Comparison of ENCODE assay signal across 8 cellular contexts in the genomic region with DNA sequence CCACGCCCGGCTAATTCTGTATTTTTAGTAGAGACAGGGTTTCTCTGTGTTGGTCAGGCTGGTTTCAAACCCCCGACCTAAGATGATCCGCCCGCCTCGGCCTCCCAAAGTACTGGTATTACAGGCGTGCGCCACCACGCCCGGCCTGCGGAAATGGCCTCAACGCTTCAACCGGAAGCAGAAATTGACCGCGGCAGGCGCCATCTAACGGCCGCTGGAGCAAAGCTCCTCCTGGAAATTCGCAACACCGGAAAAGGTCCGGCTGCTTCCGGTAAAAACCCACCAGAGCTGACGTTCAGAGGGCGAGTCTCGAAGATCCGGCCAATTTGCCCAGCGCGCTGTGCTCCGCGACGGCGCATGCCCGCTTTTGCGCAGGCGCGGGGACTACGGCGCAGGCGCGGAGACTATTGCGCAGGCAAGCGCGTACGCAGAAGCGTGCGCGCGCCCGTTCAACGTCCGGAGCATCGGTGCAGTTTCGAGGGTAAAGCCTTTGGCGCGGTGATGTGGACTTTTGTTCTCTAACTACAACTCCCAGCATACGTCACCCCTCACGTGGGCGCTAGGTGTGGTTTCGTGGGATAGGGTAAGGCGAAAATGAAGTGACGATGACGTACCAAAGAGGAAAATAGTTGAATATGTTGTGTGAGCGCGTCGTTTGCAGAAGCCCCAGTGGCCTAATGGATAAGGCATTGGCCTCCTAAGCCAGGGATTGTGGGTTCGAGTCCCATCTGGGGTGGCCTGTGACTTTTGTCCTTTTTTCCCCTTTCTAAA. TPM values are rescaled to one million over a fixed set of nuclear protein-coding genes. Genes with fewer than 3 reads are reported as not detected.
DNase-seq lines count a peak whose midpoint lies in the region; ATAC-seq and TF ChIP-seq lines count a peak whose summit lies in the region.

No MANE protein-coding gene starts in this region.

- peaks cover 28% of the 10 kb centered on the region for H3F3A ChIP-seq in MM.1S (ENCODE audit: insufficient read depth, low read length)
- H3F3A ChIP-seq in neural cell (ENCODE audit: insufficient read depth, low read length, poor library complexity, severe bottlenecking) = peaks cover 9% of the 10 kb centered on the region

- intact Hi-C loops in HCT116 (cut with micrococcal nuclease) = loop anchor here (10.0 kb wide), 1 partner anchor 235 kb away; a partner anchor contains a TSS

- H3K4me3 ChIP-seq in HCT116 (replicated peaks in 1 of 2; ENCODE audit: low read depth in 1 of 2, low read length in 2 of 2) (peak overlapping the region; percentile 78 to 90), MM.1S (ENCODE audit: low read length) (peak overlapping the region; percentile 89), fibroblast of villous mesenchyme (ENCODE audit: low read depth, low read length) (peak overlapping the region; percentile 97), neural cell (ENCODE audit: low read length) (peak overlapping the region; percentile 93)

- peaks cover 37% of the 10 kb centered on the region for H3K4me1 Mint-ChIP-seq in stimulated activated naive CD8-positive, alpha-beta T cell treated with anti-CD3 and anti-CD28 coated beads, Interleukin-15, amount 100 ng/mL, for 72 hours

- peak; percentile 36 for TF ChIP-seq EP300 in neural cell (conservative IDR thresholded peaks at IDR 0.05; ENCODE audit: poor library complexity, severe bottlenecking)

- ATAC-seq in HCT116 = peak; percentile 74
- peak; percentile 83 for ATAC-seq in stimulated activated naive CD8-positive, alpha-beta T cell treated with anti-CD3 and anti-CD28 coated beads, Interleukin-15, amount 100 ng/mL, for 72 hours

- no peaks in the 10 kb centered on the region for H3K36me3 ChIP-seq in HCT116 (ENCODE audit: control insufficient read depth in 1 of 2, insufficient read depth in 2 of 2, low read length in 2 of 2)
- no peaks in the 10 kb centered on the region for H3K36me3 ChIP-seq in MM.1S (replicated peaks; ENCODE audit: insufficient read depth, low read length)
- H3K36me3 ChIP-seq in neural cell (ENCODE audit: insufficient read depth, low read length) = no peaks in the 10 kb centered on the region

- no peaks in the 10 kb centered on the region for H3K27me3 Mint-ChIP-seq in stimulated activated naive CD8-positive, alpha-beta T cell treated with anti-CD3 and anti-CD28 coated beads, Interleukin-15, amount 100 ng/mL, for 72 hours

- H2AFZ ChIP-seq in HCT116 (ENCODE audit: low read depth, low read length, poor library complexity, severe bottlenecking) (no peak overlapping the region), MM.1S (ENCODE audit: low read length) (peak overlapping the region; percentile 74), neural cell (ENCODE audit: low read depth, low read length) (peak overlapping the region; percentile 36)

- peaks cover 24% of the 10 kb centered on the region for H3K79me2 ChIP-seq in HCT116 (ENCODE audit: insufficient read depth, low read length)
- H3K79me2 ChIP-seq in MM.1S (ENCODE audit: low read length) = peaks cover 24% of the 10 kb centered on the region
- peaks cover 20% of the 10 kb centered on the region for H3K79me2 ChIP-seq in neural cell (replicated peaks; ENCODE audit: insufficient read depth, low read length)

- H3K27ac ChIP-seq in HCT116 (ENCODE audit: low read depth, low read length) (peak overlapping the region; percentile 95), MM.1S (ENCODE audit: low read length) (peak overlapping the region; percentile 91), neural cell (ENCODE audit: low read length) (peak overlapping the region; percentile 99)

- H3K9me3 ChIP-seq in HCT116 (ENCODE audit: control insufficient read depth in 1 of 2, insufficient read depth in 1 of 2, low read depth in 1 of 2, low read length in 2 of 2) (peaks cover 0 to 5% of the 10 kb centered on the region in 2 experiments; a peak in 1 of 4 replicates), MM.1S (replicated peaks; ENCODE audit: insufficient read depth, low read length) (no peaks in the 10 kb centered on the region), neural cell (ENCODE audit: low read length) (no peaks in the 10 kb centered on the region)

- H3K4me2 ChIP-seq in HCT116 (ENCODE audit: low read length) (peak overlapping the region; percentile 94), MM.1S (ENCODE audit: low read depth, low read length) (peak overlapping the region; percentile 89), neural cell (ENCODE audit: low read length) (no peak overlapping the region)

- CTCF ChIA-PET in HCT116 (lab: Charles Lee) = interaction anchor here (0.7 to 1.6 kb wide), 4 partner anchors 12 to 207 kb away, joined by 4 to 5 read pairs (median 4); a partner anchor contains a TSS

- H3K4me1 ChIP-seq in HCT116 (ENCODE audit: control insufficient read depth in 1 of 2, insufficient read depth in 2 of 2, low read length in 2 of 2) (peaks cover 3 to 26% of the 10 kb centered on the region in 2 experiments; a peak in 3 of 4 replicates), MM.1S (ENCODE audit: low read length) (peaks cover 9% of the 10 kb centered on the region; the same call in 1 of the 2 replicates)

- TF ChIP-seq CTCF in HCT116 (IDR thresholded peaks at IDR 0.05 in 2 of 3, conservative IDR thresholded peaks at IDR 0.05 in 1 of 3; ENCODE audit: borderline replicate concordance in 1 of 3, insufficient read depth in 1 of 3, low read depth in 2 of 3, low read length in 2 of 3) = peak in 2 of 3 experiments; percentile 68 to 72; a peak in 4 of 6 replicates
- peak; percentile 85 for TF ChIP-seq CTCF in MM.1S (IDR thresholded peaks at IDR 0.05; ENCODE audit: low read length)
- peak; percentile 69 for TF ChIP-seq CTCF in fibroblast of villous mesenchyme (IDR thresholded peaks at IDR 0.05; ENCODE audit: insufficient read depth, low read depth, low read length)
- TF ChIP-seq CTCF in neural cell (IDR thresholded peaks at IDR 0.05; ENCODE audit: poor library complexity, severe bottlenecking) = peak; percentile 99

- RAD21 ChIA-PET in HCT116 (lab: Charles Lee; ENCODE audit: low non-redundant PET in 1 of 2, low total read pairs in 2 of 2, uncharacterized antibody in 2 of 2, unreplicated experiment in 2 of 2) = no interaction called here

- TF ChIP-seq RAD21 in HCT116 (IDR thresholded peaks at IDR 0.05; ENCODE audit: low read depth) (no peak), neural cell (conservative IDR thresholded peaks at IDR 0.05) (peak; percentile 33)

- H3K27me3 ChIP-seq in HCT116 (ENCODE audit: insufficient read depth, low read length) (no peaks in the 10 kb centered on the region), MM.1S (replicated peaks; ENCODE audit: insufficient read depth, low read length) (no peaks in the 10 kb centered on the region), neural cell (ENCODE audit: insufficient read depth, low read depth, low read length) (no peaks in the 10 kb centered on the region)

- POLR2A ChIA-PET in HCT116 (lab: Charles Lee) = interaction anchor here (0.6 to 1.0 kb wide), 4 partner anchors 15 to 624 kb away, joined by 3 to 4 read pairs (median 4); a partner anchor contains a TSS

- TF ChIP-seq POLR2A in HCT116 (IDR thresholded peaks at IDR 0.05; ENCODE audit: borderline replicate concordance, extremely low read depth, insufficient read depth, insufficient read length) = no peak

- H3K9me2 ChIP-seq in HCT116 (ENCODE audit: insufficient read depth) (no peaks in the 10 kb centered on the region), MM.1S (replicated peaks; ENCODE audit: insufficient read depth, low read length) (no peaks in the 10 kb centered on the region), neural cell (ENCODE audit: insufficient read depth, low read length) (no peaks in the 10 kb centered on the region)

- no peaks in the 10 kb centered on the region for H4K20me1 ChIP-seq in HCT116 (ENCODE audit: insufficient read depth)
- no peaks in the 10 kb centered on the region for H4K20me1 ChIP-seq in MM.1S (ENCODE audit: insufficient read depth, low read length)
- no peaks in the 10 kb centered on the region for H4K20me1 ChIP-seq in neural cell (ENCODE audit: insufficient read depth)

- peak overlapping the region; percentile 94 for H3K9ac ChIP-seq in HCT116 (ENCODE audit: low read length)
- peak overlapping the region; percentile 97 for H3K9ac ChIP-seq in MM.1S (ENCODE audit: low read length)
- H3K9ac ChIP-seq in neural cell (ENCODE audit: low read length) = peak overlapping the region; percentile 100

- H3K4me3 Mint-ChIP-seq in stimulated activated naive CD8-positive, alpha-beta T cell treated with anti-CD3 and anti-CD28 coated beads, Interleukin-15, amount 100 ng/mL, for 72 hours = peak overlapping the region; percentile 94 to 97

- DNase-seq in GDM1 (lab: John Stamatoyannopoulos, UW) = peak; percentile 99
- DNase-seq in HCT116 (ENCODE audit: low read depth, low spot score) = peak; percentile 98
- peak; percentile 100 for DNase-seq in MM.1S
- DNase-seq in SHP77 treated with DMSO at 0.1 percent for 48 hours (lab: John Stamatoyannopoulos, UW) = peak; percentile 100
- peak; percentile 97 for DNase-seq in activated gamma-delta T cell treated with Interleukin-2 at 50 U/mL for 16 hours
- DNase-seq in fibroblast of villous mesenchyme (ENCODE audit: low read depth) = peak; percentile 100
- peak; percentile 98 to 99 for DNase-seq in stimulated activated naive CD8-positive, alpha-beta T cell treated with anti-CD3 and anti-CD28 coated beads, Interleukin-15, amount 100 ng/mL, for 72 hours

- H3K27ac Mint-ChIP-seq in stimulated activated naive CD8-positive, alpha-beta T cell treated with anti-CD3 and anti-CD28 coated beads, Interleukin-15, amount 100 ng/mL, for 72 hours = peak overlapping the region; percentile 99 to 100

- no TSS peak for BruUV-seq in HCT116 (replicated peaks; lab: Mats Ljungman, UMichigan)

- peaks cover 7 to 17% of the 10 kb centered on the region in 2 donors for H3K9me3 Mint-ChIP-seq in stimulated activated naive CD8-positive, alpha-beta T cell treated with anti-CD3 and anti-CD28 coated beads, Interleukin-15, amount 100 ng/mL, for 72 hours

TF ChIP-seq in HCT116, 20 proteins besides CTCF, POLR2A, EP300 and RAD21 (continues in another document):
- TF ChIP-seq ELF1 (IDR thresholded peaks at IDR 0.05; ENCODE audit: borderline replicate concordance, low read depth) (no peak), ZFX (IDR thresholded peaks at IDR 0.05) (peak; percentile 56; the same call in 1 of the 2 replicates)

TF ChIP-seq in neural cell, 6 proteins besides CTCF, POLR2A, EP300 and RAD21 (continues in another document):
- TF ChIP-seq MXI1 (conservative IDR thresholded peaks at IDR 0.05; ENCODE audit: poor library complexity, severe bottlenecking) (peak; percentile 30), POLR2AphosphoS5 (IDR thresholded peaks at IDR 0.05) (peak; percentile 67), TAF1 (IDR thresholded peaks at IDR 0.05; ENCODE audit: low read depth) (no peak)

RNA-seq across cellular contexts. Expression of a gene that starts 0.9 kb away (rescaled TPM):
- total RNA-seq in HCT116 (2021; ENCODE audit: unreplicated experiment) (19.4 TPM), fibroblast of villous mesenchyme (8.4 and 13.4 TPM in 2 replicates)
- 22.2 and 26.8 TPM in 2 replicates for polyA plus RNA-seq in HCT116 (2012)
- 52.9 and 54.8 TPM in 2 replicates for polyA plus RNA-seq in neural cell
- 13.1 and 16.1 TPM in 2 replicates for polyA minus RNA-seq in neural cell

RNA-seq across cellular contexts. Expression of a gene that starts 19.5 kb away (rescaled TPM):
- total RNA-seq in HCT116 (2021; ENCODE audit: unreplicated experiment) (98.8 TPM), fibroblast of villous mesenchyme (50.3 and 57.0 TPM in 2 replicates)
- 58.9 and 72.4 TPM in 2 replicates for polyA plus RNA-seq in HCT116 (2012)
- 118 and 153 TPM in 2 replicates for polyA plus RNA-seq in neural cell
- polyA minus RNA-seq in neural cell = 93.7 and 114 TPM in 2 replicates

Comparison
In these comparisons a context has a peak if more than half of its experiments do, and no peak if none do; other contexts are left out.
1. Peak in every context shown above with its lines: DNase-seq, ATAC-seq, H3K4me3 ChIP-seq and H3K27ac ChIP-seq.